20 cellular contexts compared by ENCODE assay signal in the genomic region with DNA sequence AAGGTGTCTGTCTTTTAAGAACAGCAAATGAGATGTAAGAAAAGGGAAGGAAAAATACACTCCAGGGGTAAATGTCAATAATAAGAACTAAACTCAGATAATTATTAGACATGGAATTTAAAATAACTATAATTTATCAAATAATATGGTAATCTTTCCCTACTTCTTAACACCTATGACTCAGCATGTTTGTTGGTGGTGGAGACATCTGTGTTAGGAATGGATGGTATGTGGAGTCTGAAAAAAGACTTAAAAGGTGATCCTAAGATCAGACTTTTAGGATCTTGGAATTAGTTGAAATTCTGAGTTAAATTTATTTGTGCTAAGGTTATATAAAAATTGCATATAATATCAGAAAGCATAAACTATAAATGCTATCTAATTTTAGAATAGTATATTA.
DNase-seq lines count a peak whose midpoint lies in the region; ATAC-seq, FAIRE-seq and TF ChIP-seq lines count a peak whose summit lies in the region.
"Had no signal": no experiment of that assay in that cellular context is flagged by ENCODE, and none has a peak within 500 bp of the region (broad histone marks: within the 10 kb centered on the region; RNA-seq: fewer than 3 reads in every experiment).

No MANE protein-coding gene starts in this region.

- no peaks in the 10 kb centered on the region for H3K36me3 ChIP-seq in HepG2 (replicated peaks in 1 of 2; ENCODE audit: control insufficient read depth in 1 of 2, insufficient read depth in 2 of 2, low read length in 2 of 2)
- H3K36me3 ChIP-seq in right lobe of liver, result no peaks in the 10 kb centered on the region
- H3K36me3 ChIP-seq: SJSA1 had no signal

- no peaks in the 10 kb centered on the region for H4K20me1 ChIP-seq in HepG2 (ENCODE audit: insufficient read depth, low read length)

- DNase-seq in HepG2 (ENCODE audit: low spot score) (no peak), right lobe of liver (no peak), astrocyte of the hippocampus (ENCODE audit: low read depth, low spot score) (peak; percentile 5), glomerular visceral epithelial cell (ENCODE audit: extremely low spot score) (peak; percentile 11), NCI-H2081 (lab: John Stamatoyannopoulos, UW) (no peak)
- no peak for DNase-seq in activated T-cell treated with anti-CD3 and anti-CD28 coated beads, Interleukin-2, amount 50 U/mL, for 72 hours
- DNase-seq: COR-L47; NCI-H1048; NCI-H146; NCI-H2107; NCI-H69; NK-92 treated with Interleukin-12 subunit alpha and Interleukin-12 subunit beta, amount 100 ng/mL, for 24 hours; OCI-M1 had no signal

- no peak overlapping the region for H3K27ac Mint-ChIP-seq in activated T-cell treated with anti-CD3 and anti-CD28 coated beads, Interleukin-2, amount 50 U/mL, for 72 hours
- H3K27ac Mint-ChIP-seq: IgD-negative memory B cell had no signal

- no peak overlapping the region for H3K27ac ChIP-seq in HepG2 (ENCODE audit: extremely low read length, insufficient read depth, low read length)
- no peak overlapping the region for H3K27ac ChIP-seq in right lobe of liver
- H3K27ac ChIP-seq: C4-2B, SJSA1 had no signal

- CTCF ChIA-PET in HepG2 (lab: Yijun Ruan, JAX; ENCODE audit: low intra/inter-chr PET ratio, low total read pairs), result no interaction called here

- H3K9me3 Mint-ChIP-seq in activated T-cell treated with anti-CD3 and anti-CD28 coated beads, Interleukin-2, amount 50 U/mL, for 72 hours, result peaks cover 0 to 4% of the 10 kb centered on the region in 2 donors

- H3K4me1 ChIP-seq in HepG2 (ENCODE audit: insufficient read depth, low read length) (no peaks in the 10 kb centered on the region), right lobe of liver (no peaks in the 10 kb centered on the region)
- H3K4me1 ChIP-seq: SJSA1 had no signal

- ATAC-seq in HepG2 (no peak), right lobe of liver (no peak), GM18519 (IDR thresholded peaks at IDR 0.05; ENCODE audit: low FRiP score, unreplicated experiment) (no peak), GM19455 (IDR thresholded peaks at IDR 0.05; ENCODE audit: unreplicated experiment) (no peak)
- no peak for ATAC-seq in activated T-cell treated with anti-CD3 and anti-CD28 coated beads, Interleukin-2, amount 50 U/mL, for 72 hours (replicated peaks in 1 of 2)

- no peak overlapping the region for H2AFZ ChIP-seq in HepG2 (ENCODE audit: low read length)

- no peak overlapping the region for H3K4me2 ChIP-seq in HepG2 (ENCODE audit: low read depth, low read length)

- BruUV-seq in HepG2 (replicated peaks; lab: Mats Ljungman, UMichigan), result no TSS peak

- H3K27me3 Mint-ChIP-seq in activated T-cell treated with anti-CD3 and anti-CD28 coated beads, Interleukin-2, amount 50 U/mL, for 72 hours (ENCODE audit: low read depth), result no peaks in the 10 kb centered on the region
- H3K27me3 Mint-ChIP-seq: IgD-negative memory B cell had no signal

- H3K9me3 ChIP-seq in HepG2 (ENCODE audit: low read length) (peaks cover 53% of the 10 kb centered on the region), right lobe of liver (no peaks in the 10 kb centered on the region)
- H3K9me3 ChIP-seq: SJSA1 had no signal

- TF ChIP-seq POLR2A in HepG2 (IDR thresholded peaks at IDR 0.05; ENCODE audit: insufficient read depth in 1 of 2, low read depth in 2 of 2, low read length in 2 of 2) (no peak), right lobe of liver (IDR thresholded peaks at IDR 0.05) (no peak)

- no peak for TF ChIP-seq RAD21 in HepG2 (CRISPR knock-in tag; IDR thresholded peaks at IDR 0.05)

- in situ Hi-C loops in HepG2 (cut with HindIII; ENCODE audit: extremely low pct_ligation_motif_present, low pct_unique_long_range_greater_than_20kb), result no loop called here

- no peaks in the 10 kb centered on the region for H3K79me2 ChIP-seq in HepG2 (ENCODE audit: insufficient read depth, low read length)

- FAIRE-seq in HepG2 (lab: Jason Lieb, UNC), result no peak
- FAIRE-seq: GM12891, GM19239 had no signal

- no peak overlapping the region for H3K4me3 Mint-ChIP-seq in activated T-cell treated with anti-CD3 and anti-CD28 coated beads, Interleukin-2, amount 50 U/mL, for 72 hours
- H3K4me3 Mint-ChIP-seq: IgD-negative memory B cell had no signal

- H3K4me1 Mint-ChIP-seq in activated T-cell treated with anti-CD3 and anti-CD28 coated beads, Interleukin-2, amount 50 U/mL, for 72 hours (ENCODE audit: low read depth), result no peaks in the 10 kb centered on the region
- H3K4me1 Mint-ChIP-seq: IgD-negative memory B cell had no signal

- TF ChIP-seq CTCF in HepG2 (CRISPR knock-in tag; IDR thresholded peaks at IDR 0.05) (no peak), right lobe of liver (IDR thresholded peaks at IDR 0.05) (no peak)

- POLR2A ChIA-PET in HepG2 (lab: Yijun Ruan, JAX), result no interaction called here

- intact Hi-C loops in HepG2 (cut with micrococcal nuclease; ENCODE audit: unreplicated experiment), result no loop called here
- intact Hi-C loops in right lobe of liver (cut with DNase I), result no loop called here

- H3K4me3 ChIP-seq in HepG2 (replicated peaks in 1 of 3; ENCODE audit: insufficient read depth in 1 of 3, low read depth in 2 of 3, low read length in 3 of 3), result no peak overlapping the region
- no peak overlapping the region for H3K4me3 ChIP-seq in right lobe of liver
- H3K4me3 ChIP-seq: SJSA1 had no signal

- TF ChIP-seq EP300 in HepG2 (IDR thresholded peaks at IDR 0.05; ENCODE audit: low read depth in 2 of 2, low read length in 2 of 2), result no peak
- no peak for TF ChIP-seq EP300 in HepG2 (CRISPR knock-in tag; IDR thresholded peaks at IDR 0.05; ENCODE audit: borderline replicate concordance)

- no peaks in the 10 kb centered on the region for H3K27me3 ChIP-seq in HepG2 (ENCODE audit: control insufficient read depth in 1 of 2, insufficient read depth in 2 of 2, low read length in 2 of 2)
- no peaks in the 10 kb centered on the region for H3K27me3 ChIP-seq in right lobe of liver
- H3K27me3 ChIP-seq: SJSA1 had no signal

- no peak overlapping the region for H3K9ac ChIP-seq in HepG2 (ENCODE audit: insufficient read depth, low read depth, low read length)

- H3K36me3 Mint-ChIP-seq in activated T-cell treated with anti-CD3 and anti-CD28 coated beads, Interleukin-2, amount 50 U/mL, for 72 hours (ENCODE audit: insufficient read depth in 2 of 2), result no peaks in the 10 kb centered on the region
- H3K36me3 Mint-ChIP-seq: IgD-negative memory B cell had no signal

TF ChIP-seq in HepG2, 621 proteins besides CTCF, POLR2A, EP300 and RAD21:
- TF ChIP-seq ZFP82 (CRISPR knock-in tag; IDR thresholded peaks at IDR 0.05; ENCODE audit: borderline replicate concordance) (no peak), NFE2L2 (IDR thresholded peaks at IDR 0.05; ENCODE audit: low read length) (peak; percentile 70)

Comparison
In these comparisons a context has a peak if more than half of its experiments do, and no peak if none do; other contexts are left out.
1. DNase-seq: peak in astrocyte of the hippocampus (single experiment) and glomerular visceral epithelial cell (single experiment); none in HepG2 (single experiment), right lobe of liver (0 of 3), activated T-cell treated with anti-CD3 and anti-CD28 coated beads, Interleukin-2, amount 50 U/mL, for 72 hours (0 of 2) and NCI-H2081 (0 of 2).